In the genomic region with DNA sequence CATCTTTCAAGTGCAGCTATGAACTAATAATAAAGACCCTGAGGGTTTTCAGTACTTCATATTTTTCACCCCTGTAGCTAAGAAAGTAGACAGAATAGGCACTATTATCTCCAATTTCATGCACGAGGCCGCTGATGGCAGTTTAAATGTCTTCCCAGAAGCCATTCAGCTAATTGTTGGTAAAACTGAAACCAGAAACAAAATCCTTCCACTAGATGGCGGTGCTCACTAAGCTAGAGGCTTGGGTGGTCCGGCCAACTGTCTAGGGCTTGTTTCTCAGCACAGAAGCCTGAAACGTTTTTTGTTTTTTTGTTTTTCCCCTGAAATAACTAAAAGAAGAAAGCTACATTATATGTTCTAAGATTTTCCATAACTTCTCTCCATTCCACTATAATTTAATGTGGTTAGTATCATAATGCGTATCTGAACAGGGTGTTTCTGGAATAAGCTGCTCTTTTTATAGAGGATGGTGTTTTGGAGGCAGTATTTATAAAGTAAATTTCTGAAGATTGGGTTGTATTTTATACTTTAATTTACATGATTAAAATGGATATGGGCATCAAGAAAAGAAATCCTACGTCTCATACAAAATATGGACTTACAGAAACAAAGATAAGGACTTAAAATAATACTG, we compare ENCODE assay signal across 8 cellular contexts.
DNase-seq lines count a peak whose midpoint lies in the region; ATAC-seq and TF ChIP-seq lines count a peak whose summit lies in the region.

No MANE protein-coding gene starts in this region.

- peak overlapping the region; percentile 20 for H3K27ac Mint-ChIP-seq in activated CD4-positive, alpha-beta T cell treated with anti-CD3 and anti-CD28 coated beads, Interleukin-2, amount 10 ng/mL, durations not matched to agents 7 days and 5 days

- WGBS in lung, 2 donors = 24 to 26% methylated on average over 7 of the region's 7 CpGs

- H3K4me1 Mint-ChIP-seq in activated CD4-positive, alpha-beta T cell treated with anti-CD3 and anti-CD28 coated beads, Interleukin-2, amount 10 ng/mL, durations not matched to agents 7 days and 5 days = peaks cover 16% of the 10 kb centered on the region

- H3K9me3 Mint-ChIP-seq in activated CD4-positive, alpha-beta T cell treated with anti-CD3 and anti-CD28 coated beads, Interleukin-2, amount 10 ng/mL, durations not matched to agents 7 days and 5 days = no peaks in the 10 kb centered on the region

- DNase-seq in COR-L47 (lab: John Stamatoyannopoulos, UW) (peak; percentile 87), NCI-H510A (lab: John Stamatoyannopoulos, UW) (peak; percentile 79), dermis blood vessel endothelial cell (peak; percentile 80), lung (ENCODE audit: low spot score) (peak; percentile 58)
- DNase-seq in activated CD4-positive, alpha-beta T cell treated with anti-CD3 and anti-CD28 coated beads, Interleukin-2, amount 10 ng/mL, durations not matched to agents 7 days and 5 days = peak; percentile 68
- DNase-seq in stimulated activated CD8-positive, alpha-beta memory T cell treated with anti-CD3 and anti-CD28 coated beads, Interleukin-2, amount 100 ng/mL, for 48 hours (ENCODE audit: low read depth in 2 of 2) = peak; percentile 16 to 20

- H3K4me3 ChIP-seq in lung = no peak overlapping the region

- no peaks in the 10 kb centered on the region for H3K36me3 ChIP-seq in lung (ENCODE audit: control insufficient read depth in 2 of 2, insufficient read depth in 2 of 2, low read length in 2 of 2)

- no peaks in the 10 kb centered on the region for H3K9me3 ChIP-seq in lung (ENCODE audit: control insufficient read depth in 2 of 2, insufficient read depth in 1 of 2, low read length in 1 of 2)

- peaks cover 2% of the 10 kb centered on the region for H3K36me3 Mint-ChIP-seq in activated CD4-positive, alpha-beta T cell treated with anti-CD3 and anti-CD28 coated beads, Interleukin-2, amount 10 ng/mL, durations not matched to agents 7 days and 5 days (ENCODE audit: low read depth)

- CTCF ChIA-PET in activated CD4-positive, alpha-beta T cell treated with anti-CD3 and anti-CD28 coated beads, Interleukin-2, amount 10 ng/mL, durations not matched to agents 7 days and 5 days (lab: Charles Lee) = interaction anchor here (0.7 to 2.5 kb wide), 15 partner anchors 8 to 1478 kb away, joined by 3 to 13 read pairs (median 5); no protein-coding TSS in a partner anchor

- H3K27me3 Mint-ChIP-seq in activated CD4-positive, alpha-beta T cell treated with anti-CD3 and anti-CD28 coated beads, Interleukin-2, amount 10 ng/mL, durations not matched to agents 7 days and 5 days = peaks cover 10% of the 10 kb centered on the region

- no peak overlapping the region for H3K27ac ChIP-seq in lung (ENCODE audit: low read depth in 1 of 2, low read length in 1 of 2)

- peak; percentile 76 for TF ChIP-seq CTCF in lung (IDR thresholded peaks at IDR 0.05; ENCODE audit: control extremely low read depth, extremely low read depth)

- no peaks in the 10 kb centered on the region for H3K4me1 ChIP-seq in lung (ENCODE audit: control insufficient read depth in 2 of 2, insufficient read depth in 2 of 2, low read length in 2 of 2)

- no peak overlapping the region for H3K4me3 Mint-ChIP-seq in activated CD4-positive, alpha-beta T cell treated with anti-CD3 and anti-CD28 coated beads, Interleukin-2, amount 10 ng/mL, durations not matched to agents 7 days and 5 days

- peak; percentile 82 for ATAC-seq in GM19452 (IDR thresholded peaks at IDR 0.05; ENCODE audit: unreplicated experiment)
- peak; percentile 91 for ATAC-seq in HG03460 (IDR thresholded peaks at IDR 0.05; ENCODE audit: unreplicated experiment)
- ATAC-seq in lung (ENCODE audit: insufficient read depth, low FRiP score) = peak; percentile 72

- no peaks in the 10 kb centered on the region for H3K27me3 ChIP-seq in lung (ENCODE audit: control insufficient read depth, insufficient read depth)

- POLR2A ChIA-PET in activated CD4-positive, alpha-beta T cell treated with anti-CD3 and anti-CD28 coated beads, Interleukin-2, amount 10 ng/mL, durations not matched to agents 7 days and 5 days (lab: Charles Lee) = interaction anchor here (0.7 kb wide), 1 partner anchor 1464 kb away, joined by 5 read pairs; no protein-coding TSS in a partner anchor

Comparison
In these comparisons a context has a peak if more than half of its experiments do, and no peak if none do; other contexts are left out.
1. DNase-seq: peak in every context shown above with its lines; median percentile 87 in COR-L47; 80 in dermis blood vessel endothelial cell; 79 in NCI-H510A; 68 in activated CD4-positive, alpha-beta T cell treated with anti-CD3 and anti-CD28 coated beads, Interleukin-2, amount 10 ng/mL, durations not matched to agents 7 days and 5 days; 58 in lung; 18 in stimulated activated CD8-positive, alpha-beta memory T cell treated with anti-CD3 and anti-CD28 coated beads, Interleukin-2, amount 100 ng/mL, for 48 hours.